Comparison of ENCODE assay signal across 10 cellular contexts in the genomic region with DNA sequence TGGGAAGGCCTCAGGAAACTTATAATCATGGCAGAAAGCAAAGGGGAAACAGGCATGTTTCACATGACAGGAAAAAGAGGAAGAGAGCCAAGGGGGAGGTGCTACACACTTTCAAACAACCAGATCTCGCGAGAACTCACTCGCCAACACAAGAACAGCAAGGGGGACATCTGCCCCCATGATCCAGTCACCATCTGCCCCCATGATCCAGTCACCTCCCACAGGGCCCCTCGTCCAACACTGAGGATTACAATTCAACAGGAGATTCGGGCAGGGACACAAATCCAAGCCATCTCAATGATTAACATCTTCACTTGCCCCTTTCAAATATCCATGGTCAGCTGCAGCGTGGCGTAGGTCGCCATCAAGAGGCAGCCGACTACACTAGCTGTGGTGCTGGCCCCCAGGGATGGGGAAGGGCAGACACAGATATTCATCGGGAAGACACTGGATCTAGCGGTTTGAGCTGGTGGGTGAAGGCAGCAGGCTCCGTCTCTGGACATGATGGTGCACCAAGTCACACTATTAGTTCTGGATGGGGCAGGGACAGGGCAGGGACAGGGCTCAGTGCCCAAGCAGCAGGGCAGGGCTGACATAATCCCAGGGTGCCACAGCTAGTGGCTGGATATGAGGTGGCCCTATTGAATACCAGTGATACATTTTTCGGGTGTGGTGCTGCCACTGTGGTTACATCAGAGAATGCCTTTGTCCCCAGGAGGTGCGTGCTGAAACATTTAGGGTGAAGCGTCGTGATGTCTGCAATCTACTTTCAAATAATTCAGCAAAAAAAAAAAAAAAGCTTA. TPM values are rescaled to one million over a fixed set of nuclear protein-coding genes. Genes with fewer than 3 reads are reported as not detected.
A peak's percentile ranks its signal among the peaks of the same experiment; 100 is the strongest.
DNase-seq lines count a peak whose midpoint lies in the region; FAIRE-seq and TF ChIP-seq lines count a peak whose summit lies in the region.
"Had no signal": no experiment of that assay in that cellular context is flagged by ENCODE, and none has a peak within 500 bp of the region (broad histone marks: within the 10 kb centered on the region; RNA-seq: fewer than 3 reads in every experiment).

No MANE protein-coding gene starts in this region.

- H3K4me3 ChIP-seq in OCI-LY1 (ENCODE audit: low read depth, low read length, poor library complexity, severe bottlenecking): peak overlapping the region; percentile 0
- no peak overlapping the region for H3K4me3 ChIP-seq in fibroblast of villous mesenchyme (ENCODE audit: low read depth, low read length)
- no peak overlapping the region for H3K4me3 ChIP-seq in small intestine (ENCODE audit: low read depth in 1 of 2, low read length in 2 of 2)

- H3K27me3 ChIP-seq in OCI-LY1 (ENCODE audit: insufficient read depth, low read length): peaks cover under 1% of the 10 kb centered on the region; the same call in 1 of the 2 replicates
- H3K27me3 ChIP-seq in small intestine (ENCODE audit: control insufficient read depth in 2 of 2, insufficient read depth in 2 of 2, low read length in 2 of 2): no peaks in the 10 kb centered on the region

- H3K9me2 ChIP-seq in OCI-LY1 (ENCODE audit: low read depth, low read length): no peaks in the 10 kb centered on the region

- H2AFZ ChIP-seq in OCI-LY1 (ENCODE audit: low read length): no peak overlapping the region

- no peaks in the 10 kb centered on the region for H4K20me1 ChIP-seq in OCI-LY1 (ENCODE audit: insufficient read depth, low read length)

- H3K9ac ChIP-seq in OCI-LY1 (ENCODE audit: low read length): no peak overlapping the region

- H3K36me3 ChIP-seq in OCI-LY1 (ENCODE audit: insufficient read depth, low read length) (no peaks in the 10 kb centered on the region), small intestine (ENCODE audit: control insufficient read depth in 2 of 2, insufficient read depth in 2 of 2, low read length in 2 of 2) (no peaks in the 10 kb centered on the region)

- H3K4me2 ChIP-seq in OCI-LY1 (ENCODE audit: low read length): peak overlapping the region; percentile 6; the same call in 1 of the 2 replicates

- DNase-seq in DMS53 (lab: John Stamatoyannopoulos, UW) (peak; percentile 47), DMS53 treated with DMSO at 0.1 percent for 48 hours (lab: John Stamatoyannopoulos, UW; ENCODE audit: unreplicated experiment) (no peak), fibroblast of villous mesenchyme (ENCODE audit: low read depth) (no peak), small intestine (peak; percentile 13), NCI-H510A (lab: John Stamatoyannopoulos, UW) (no peak), CD1c-positive myeloid dendritic cell (ENCODE audit: extremely low spot score) (no peak)
- DNase-seq in activated CD4-positive, alpha-beta T cell treated with anti-CD3 and anti-CD28 coated beads for 4 hours: no peak
- DNase-seq: activated CD8-positive, alpha-beta memory T cell treated with anti-CD3 and anti-CD28 coated beads, Interleukin-2, amount 50 U/mL, for 4 hours had no signal

- peaks cover 2% of the 10 kb centered on the region; the same call in 1 of the 2 replicates for H3K9me3 ChIP-seq in OCI-LY1 (ENCODE audit: low read length)
- no peaks in the 10 kb centered on the region for H3K9me3 ChIP-seq in small intestine (ENCODE audit: control insufficient read depth, low read depth)

- FAIRE-seq in small intestine (lab: Jason Lieb, UNC): no peak
- FAIRE-seq: A204.1 had no signal

- WGBS in small intestine, 3 donors: 61 to 73% (median 65%) methylated on average over 16 of the region's 16 CpGs

- no peaks in the 10 kb centered on the region for H3K79me2 ChIP-seq in OCI-LY1 (ENCODE audit: insufficient read depth, low read length)

- H3K27ac ChIP-seq in OCI-LY1 (ENCODE audit: low read depth, low read length, poor library complexity, severe bottlenecking): no peak overlapping the region
- no peak overlapping the region for H3K27ac ChIP-seq in small intestine (ENCODE audit: low read depth in 1 of 2, low read length in 1 of 2)

- H3K4me1 ChIP-seq in OCI-LY1 (ENCODE audit: insufficient read depth, low read length, severe bottlenecking) (peaks cover 7% of the 10 kb centered on the region), small intestine (ENCODE audit: control insufficient read depth in 2 of 2, insufficient read depth in 1 of 2, low read depth in 1 of 2, low read length in 1 of 2) (no peaks in the 10 kb centered on the region)

- H3F3A ChIP-seq in OCI-LY1 (ENCODE audit: insufficient read depth, low read length): no peaks in the 10 kb centered on the region

- TF ChIP-seq CTCF in OCI-LY1 (IDR thresholded peaks at IDR 0.05; ENCODE audit: low read length) (no peak), fibroblast of villous mesenchyme (IDR thresholded peaks at IDR 0.05; ENCODE audit: insufficient read depth, low read depth, low read length) (peak; percentile 15)

RNA-seq across cellular contexts. Expression of a gene that starts 31.6 kb away (rescaled TPM):
- total RNA-seq in fibroblast of villous mesenchyme: 4.8 and 5.2 TPM in 2 replicates
- polyA plus RNA-seq in small intestine: 10 to 100 TPM in 1 of 3 donors, 1 to 10 TPM in 2; 3.4 to 23.1 (median 7.6) TPM

RNA-seq across cellular contexts. Expression of a gene that starts 38.6 kb away (rescaled TPM):
- total RNA-seq in fibroblast of villous mesenchyme: 81.5 and 90.7 TPM in 2 replicates
- polyA plus RNA-seq in small intestine: 10 to 100 TPM; 66.6 to 97.1 (median 67.3) TPM

Comparison
In these comparisons a context has a peak if more than half of its experiments do, and no peak if none do; other contexts are left out.
1. DNase-seq: peak in DMS53 (single experiment) and small intestine (single experiment); none in DMS53 treated with DMSO at 0.1 percent for 48 hours (single experiment), fibroblast of villous mesenchyme (single experiment), activated CD4-positive, alpha-beta T cell treated with anti-CD3 and anti-CD28 coated beads for 4 hours (0 of 2), NCI-H510A (single experiment) and CD1c-positive myeloid dendritic cell (single experiment).